In the genomic region with DNA sequence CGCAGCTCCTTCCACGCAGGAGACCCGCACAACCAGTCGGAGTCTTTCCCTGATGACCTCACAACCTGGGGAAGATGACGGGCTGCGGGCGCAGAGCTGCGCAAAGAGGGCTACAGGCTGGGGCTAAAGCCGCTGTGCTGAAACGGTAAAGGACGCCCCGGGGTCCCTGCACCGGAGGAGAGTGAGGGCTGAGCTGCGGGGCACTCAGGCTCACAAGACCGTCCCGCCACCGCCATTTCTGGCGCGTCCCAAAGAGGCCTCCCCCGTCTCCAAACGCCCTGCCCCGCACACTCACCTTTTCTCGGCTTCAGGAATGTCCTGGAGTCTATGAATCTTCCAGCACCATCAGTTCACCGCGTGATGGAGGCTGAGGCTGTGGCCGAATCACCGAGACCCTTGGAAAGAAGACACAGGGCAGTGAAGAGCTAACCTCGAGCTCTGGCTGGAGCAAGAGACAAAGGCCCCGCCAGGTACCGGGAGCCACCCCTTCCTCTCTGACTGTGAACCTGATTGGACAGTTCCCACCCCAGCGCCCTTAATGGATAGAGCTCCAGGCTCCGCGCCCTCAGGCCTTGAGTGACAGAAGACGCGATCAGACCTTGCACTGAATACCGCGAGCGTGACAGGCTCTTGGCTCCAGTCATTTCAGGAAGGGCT, we compare ENCODE assay signal across 8 cellular contexts. TPM values are rescaled to one million over a fixed set of nuclear protein-coding genes. Genes with fewer than 3 reads are reported as not detected.
DNase-seq lines count a peak whose midpoint lies in the region; ATAC-seq and TF ChIP-seq lines count a peak whose summit lies in the region.

No MANE protein-coding gene starts in this region.

- H3K36me3 ChIP-seq in HUES48 (ENCODE audit: control insufficient read depth, insufficient read depth, low read length) (peaks cover 4% of the 10 kb centered on the region), cardiac muscle cell (no peaks in the 10 kb centered on the region), trophoblast cell (ENCODE audit: control insufficient read depth in 1 of 2, insufficient read depth in 2 of 2, low read length in 2 of 2) (peaks cover 1 to 5% of the 10 kb centered on the region in 2 experiments)

- peak overlapping the region; percentile 20 for H4K8ac ChIP-seq in trophoblast cell (ENCODE audit: low read depth, low read length)

- peak overlapping the region; percentile 32 for H3K14ac ChIP-seq in trophoblast cell (ENCODE audit: low read length)

- H2AFZ ChIP-seq in trophoblast cell (ENCODE audit: insufficient read depth, low read length, poor library complexity) = peak overlapping the region; percentile 24

- H3K9me3 ChIP-seq in HUES48 (ENCODE audit: control insufficient read depth, insufficient read depth, low read length) = peaks cover 6% of the 10 kb centered on the region
- no peaks in the 10 kb centered on the region for H3K9me3 ChIP-seq in cardiac muscle cell (ENCODE audit: low read depth)
- no peaks in the 10 kb centered on the region for H3K9me3 ChIP-seq in trophoblast cell (ENCODE audit: insufficient read depth, low read depth, low read length)

- H3K4me3 ChIP-seq in HUES48 (ENCODE audit: low read depth, low read length) = peak overlapping the region; percentile 93
- H3K4me3 ChIP-seq in cardiac muscle cell = peak overlapping the region; percentile 66
- peak overlapping the region; percentile 88 for H3K4me3 ChIP-seq in trophoblast cell (ENCODE audit: low read depth, low read length)

- H3K23ac ChIP-seq in trophoblast cell (ENCODE audit: low read length) = no peak overlapping the region

- H2AK5ac ChIP-seq in trophoblast cell (ENCODE audit: low read length) = no peak overlapping the region

- peak overlapping the region; percentile 59 for H3K27ac ChIP-seq in HUES48 (ENCODE audit: low read depth, low read length)
- peak overlapping the region; percentile 79 for H3K27ac ChIP-seq in cardiac muscle cell
- H3K27ac ChIP-seq in trophoblast cell (ENCODE audit: low read depth, low read length) = peak overlapping the region; percentile 28

- no peak for ATAC-seq in HG03460 (IDR thresholded peaks at IDR 0.05; ENCODE audit: unreplicated experiment)

- peak overlapping the region; percentile 22 for H4K91ac ChIP-seq in trophoblast cell (ENCODE audit: low read depth, low read length)

- peak overlapping the region; percentile 64 for H3K4me2 ChIP-seq in trophoblast cell (ENCODE audit: low read length)

- peak; percentile 97 for DNase-seq in DMS 273 (lab: John Stamatoyannopoulos, UW; ENCODE audit: unreplicated experiment)
- DNase-seq in activated CD4-positive, alpha-beta T cell treated with anti-CD3 and anti-CD28 coated beads, Interleukin-2, amount 50 U/mL, for 48 hours = peak; percentile 37 to 52
- DNase-seq in cardiac muscle cell (ENCODE audit: low read depth in 1 of 2, low spot score in 1 of 2) = peak; percentile 48 to 92
- peak; percentile 87 to 88 for DNase-seq in trophoblast cell
- DNase-seq in NCI-H1417 treated with DMSO at 0.1 percent for 48 hours (lab: John Stamatoyannopoulos, UW) = no peak
- DNase-seq in NCI-H2196 treated with DMSO at 0.1 percent for 48 hours (lab: John Stamatoyannopoulos, UW; ENCODE audit: unreplicated experiment) = no peak

- H2BK5ac ChIP-seq in trophoblast cell (ENCODE audit: low read depth, low read length, poor library complexity) = peak overlapping the region; percentile 13

- peak overlapping the region; percentile 29 for H4K12ac ChIP-seq in trophoblast cell (ENCODE audit: low read depth, low read length)

- H3K4me1 ChIP-seq in HUES48 (ENCODE audit: control insufficient read depth, insufficient read depth, low read length) (no peaks in the 10 kb centered on the region), cardiac muscle cell (ENCODE audit: low read depth) (no peaks in the 10 kb centered on the region), trophoblast cell (ENCODE audit: control insufficient read depth in 1 of 2, insufficient read depth in 2 of 2, low read length in 2 of 2) (peaks cover 2% of the 10 kb centered on the region in 2 experiments)

- H2BK120ac ChIP-seq in trophoblast cell (ENCODE audit: insufficient read depth, low read length, poor library complexity) = peak overlapping the region; percentile 44

- H3K79me2 ChIP-seq in trophoblast cell (ENCODE audit: control insufficient read depth, insufficient read depth, low read length, poor library complexity) = peaks cover 7% of the 10 kb centered on the region

- H3K79me1 ChIP-seq in trophoblast cell (ENCODE audit: low read length) = peaks cover 5% of the 10 kb centered on the region

- peak overlapping the region; percentile 14 for H3K4ac ChIP-seq in trophoblast cell (ENCODE audit: low read depth, low read length)

- peak overlapping the region; percentile 23 for H3K18ac ChIP-seq in trophoblast cell (ENCODE audit: low read length)

- no peak for TF ChIP-seq CTCF in cardiac muscle cell (IDR thresholded peaks at IDR 0.05; ENCODE audit: low read depth, low read length)

- peak overlapping the region; percentile 95 for H3K9ac ChIP-seq in HUES48 (ENCODE audit: low read depth, low read length)
- H3K9ac ChIP-seq in trophoblast cell (ENCODE audit: low read length) = peak overlapping the region; percentile 88

- no CpG with 5 or more reads among the region's 38 CpGs for WGBS in trophoblast cell (ENCODE audit: extremely low coverage, insufficient coverage, insufficient read length)

- H2BK12ac ChIP-seq in trophoblast cell (ENCODE audit: low read length) = peak overlapping the region; percentile 45

- H3K27me3 ChIP-seq in HUES48 (ENCODE audit: control insufficient read depth, insufficient read depth, low read length) (no peaks in the 10 kb centered on the region), cardiac muscle cell (no peaks in the 10 kb centered on the region), trophoblast cell (ENCODE audit: insufficient read depth, low read length) (no peaks in the 10 kb centered on the region)

RNA-seq across cellular contexts. Expression of a gene that starts 41.8 kb away (rescaled TPM):
- 27.2 and 30.3 TPM in 2 replicates for total RNA-seq in cardiac muscle cell
- polyA plus RNA-seq in cardiac muscle cell = 53.9 and 54.0 TPM in 2 replicates
- polyA plus RNA-seq in trophoblast cell (2013) = 10.0 and 10.9 TPM in 2 replicates

Comparison
In these comparisons a context has a peak if more than half of its experiments do, and no peak if none do; other contexts are left out.
1. DNase-seq: peak in DMS 273 (single experiment), activated CD4-positive, alpha-beta T cell treated with anti-CD3 and anti-CD28 coated beads, Interleukin-2, amount 50 U/mL, for 48 hours (2 of 2), cardiac muscle cell (2 of 2) and trophoblast cell (2 of 2); none in NCI-H1417 treated with DMSO at 0.1 percent for 48 hours (single experiment) and NCI-H2196 treated with DMSO at 0.1 percent for 48 hours (single experiment).
2. H3K27ac ChIP-seq: peak in every context shown above with its lines; median percentile 79 in cardiac muscle cell; 59 in HUES48; 28 in trophoblast cell.
3. Peak in every context shown above with its lines, with median percentiles within 50 percentile points of each other: H3K4me3 ChIP-seq.